ENCODE assay signal across 9 cellular contexts in genomic region chr12:108833355-108833733, GRCh38. TPM values are rescaled to one million over a fixed set of nuclear protein-coding genes. Genes with fewer than 3 reads are reported as not detected.
DNase-seq lines count a peak whose midpoint lies in the region; ATAC-seq, FAIRE-seq and TF ChIP-seq lines count a peak whose summit lies in the region.
"Had no signal": no experiment of that assay in that cellular context is flagged by ENCODE, and none has a peak within 500 bp of the region (broad histone marks: within the 10 kb centered on the region; RNA-seq: fewer than 3 reads in every experiment).

No MANE protein-coding gene starts in this region.

- no peak overlapping the region for H3K4me3 Mint-ChIP-seq in activated CD8-positive, alpha-beta T cell treated with anti-CD3 and anti-CD28 coated beads for 36 hours
- H3K4me3 Mint-ChIP-seq in activated CD8-positive, alpha-beta T cell treated with anti-CD3 and anti-CD28 coated beads, Interleukin-2, amount 10 ng/mL, durations not matched to agents 7 days and 5 days, result no peak overlapping the region

- H3K27ac Mint-ChIP-seq in activated CD8-positive, alpha-beta T cell treated with anti-CD3 and anti-CD28 coated beads for 36 hours, result peak overlapping the region; percentile 24
- no peak overlapping the region for H3K27ac Mint-ChIP-seq in activated CD8-positive, alpha-beta T cell treated with anti-CD3 and anti-CD28 coated beads, Interleukin-2, amount 10 ng/mL, durations not matched to agents 7 days and 5 days

- FAIRE-seq in urothelium cell line (lab: Jason Lieb, UNC), result no peak
- FAIRE-seq: A204.1 had no signal

- 67 to 70% methylated on average over 9 of the region's 9 CpGs for WGBS in ectodermal cell, 2 experiments

- POLR2A ChIA-PET in activated CD8-positive, alpha-beta T cell treated with anti-CD3 and anti-CD28 coated beads for 36 hours (lab: Charles Lee), result interaction anchor here (1.6 kb wide), 1 partner anchor 19 kb away, joined by 3 read pairs; no protein-coding TSS in a partner anchor
- POLR2A ChIA-PET in activated CD8-positive, alpha-beta T cell treated with anti-CD3 and anti-CD28 coated beads, Interleukin-2, amount 10 ng/mL, durations not matched to agents 7 days and 5 days (lab: Charles Lee), result no interaction called here

- H3K27me3 Mint-ChIP-seq in activated CD8-positive, alpha-beta T cell treated with anti-CD3 and anti-CD28 coated beads for 36 hours, result no peaks in the 10 kb centered on the region
- no peaks in the 10 kb centered on the region for H3K27me3 Mint-ChIP-seq in activated CD8-positive, alpha-beta T cell treated with anti-CD3 and anti-CD28 coated beads, Interleukin-2, amount 10 ng/mL, durations not matched to agents 7 days and 5 days (ENCODE audit: low read depth)

- H3K4me3 ChIP-seq in ectodermal cell (ENCODE audit: insufficient read depth, low read depth, low read length) (no peak overlapping the region), mucosa of rectum (ENCODE audit: low read length in 2 of 2) (no peak overlapping the region)

- no peak for ATAC-seq in activated CD8-positive, alpha-beta T cell treated with anti-CD3 and anti-CD28 coated beads for 36 hours
- ATAC-seq in activated CD8-positive, alpha-beta T cell treated with anti-CD3 and anti-CD28 coated beads, Interleukin-2, amount 10 ng/mL, durations not matched to agents 7 days and 5 days, result no peak
- ATAC-seq in HG02759 (IDR thresholded peaks at IDR 0.05; ENCODE audit: unreplicated experiment) (no peak), GM18498 (IDR thresholded peaks at IDR 0.05; ENCODE audit: unreplicated experiment) (no peak)

- no peaks in the 10 kb centered on the region for H3K9me3 ChIP-seq in ectodermal cell (ENCODE audit: control insufficient read depth, low read length)
- no peaks in the 10 kb centered on the region for H3K9me3 ChIP-seq in mucosa of rectum (ENCODE audit: control insufficient read depth in 2 of 2, low read length in 2 of 2)

- peaks cover 2% of the 10 kb centered on the region for H3K4me1 ChIP-seq in ectodermal cell (ENCODE audit: control insufficient read depth, insufficient read depth, low read length)
- peaks cover 14 to 16% of the 10 kb centered on the region in 2 donors for H3K4me1 ChIP-seq in mucosa of rectum (ENCODE audit: control insufficient read depth in 2 of 2, insufficient read depth in 2 of 2, low read length in 2 of 2)

- peak overlapping the region in 1 of 2 donors; percentile 35 for H3K9ac ChIP-seq in mucosa of rectum (ENCODE audit: low read depth in 1 of 2, low read length in 2 of 2)

- no peaks in the 10 kb centered on the region for H3K36me3 ChIP-seq in ectodermal cell (ENCODE audit: control insufficient read depth, insufficient read depth, low read length)
- H3K36me3 ChIP-seq in mucosa of rectum (ENCODE audit: control insufficient read depth in 2 of 2, insufficient read depth in 2 of 2, low read length in 2 of 2), result peaks cover 17 to 33% of the 10 kb centered on the region in 2 donors

- no peak for DNase-seq in activated CD8-positive, alpha-beta T cell treated with anti-CD3 and anti-CD28 coated beads for 36 hours
- no peak for DNase-seq in activated CD8-positive, alpha-beta T cell treated with anti-CD3 and anti-CD28 coated beads, Interleukin-2, amount 10 ng/mL, durations not matched to agents 7 days and 5 days
- DNase-seq in urothelium cell line (ENCODE audit: low spot score), result peak; percentile 78
- no peak for DNase-seq in DMS53 (lab: John Stamatoyannopoulos, UW)

- no peak for TF ChIP-seq CTCF in activated CD8-positive, alpha-beta T cell treated with anti-CD3 and anti-CD28 coated beads for 36 hours (IDR thresholded peaks at IDR 0.05)

- intact Hi-C loops in activated CD8-positive, alpha-beta T cell treated with anti-CD3 and anti-CD28 coated beads for 36 hours (cut with micrococcal nuclease), result no loop called here

- CTCF ChIA-PET in activated CD8-positive, alpha-beta T cell treated with anti-CD3 and anti-CD28 coated beads for 36 hours (lab: Charles Lee), result interaction anchor here (0.7 to 1.5 kb wide), 4 partner anchors 30 to 168 kb away, joined by 3 to 4 read pairs (median 3); no protein-coding TSS in a partner anchor
- CTCF ChIA-PET in activated CD8-positive, alpha-beta T cell treated with anti-CD3 and anti-CD28 coated beads, Interleukin-2, amount 10 ng/mL, durations not matched to agents 7 days and 5 days (lab: Charles Lee), result no interaction called here

- no peaks in the 10 kb centered on the region for H3K27me3 ChIP-seq in ectodermal cell (ENCODE audit: control insufficient read depth, insufficient read depth, low read length, poor library complexity, severe bottlenecking)
- no peaks in the 10 kb centered on the region for H3K27me3 ChIP-seq in mucosa of rectum (ENCODE audit: control insufficient read depth in 2 of 2, insufficient read depth in 2 of 2, low read length in 2 of 2)

- H3K9me3 Mint-ChIP-seq in activated CD8-positive, alpha-beta T cell treated with anti-CD3 and anti-CD28 coated beads for 36 hours, result no peaks in the 10 kb centered on the region
- no peaks in the 10 kb centered on the region for H3K9me3 Mint-ChIP-seq in activated CD8-positive, alpha-beta T cell treated with anti-CD3 and anti-CD28 coated beads, Interleukin-2, amount 10 ng/mL, durations not matched to agents 7 days and 5 days (ENCODE audit: insufficient read depth)

- H3K36me3 Mint-ChIP-seq in activated CD8-positive, alpha-beta T cell treated with anti-CD3 and anti-CD28 coated beads for 36 hours (ENCODE audit: low read depth), result peaks cover 47% of the 10 kb centered on the region
- peaks cover 70% of the 10 kb centered on the region for H3K36me3 Mint-ChIP-seq in activated CD8-positive, alpha-beta T cell treated with anti-CD3 and anti-CD28 coated beads, Interleukin-2, amount 10 ng/mL, durations not matched to agents 7 days and 5 days (ENCODE audit: low read depth)

- H3K27ac ChIP-seq in ectodermal cell (ENCODE audit: insufficient read depth, low read depth, low read length, poor library complexity, severe bottlenecking) (peak overlapping the region; percentile 86), mucosa of rectum (ENCODE audit: low read depth in 2 of 2, low read length in 2 of 2) (peak overlapping the region; percentile 61 to 63)

- H3K4me1 Mint-ChIP-seq in activated CD8-positive, alpha-beta T cell treated with anti-CD3 and anti-CD28 coated beads for 36 hours (ENCODE audit: low read depth), result peaks cover 42% of the 10 kb centered on the region
- peaks cover 81% of the 10 kb centered on the region for H3K4me1 Mint-ChIP-seq in activated CD8-positive, alpha-beta T cell treated with anti-CD3 and anti-CD28 coated beads, Interleukin-2, amount 10 ng/mL, durations not matched to agents 7 days and 5 days (ENCODE audit: low read depth)

RNA-seq across cellular contexts. Expression of gene SSH1, which starts 24.0 kb away (rescaled TPM):
- 10 to 100 TPM; 33.0 to 34.5 TPM for total RNA-seq in activated CD8-positive, alpha-beta T cell treated with anti-CD3 and anti-CD28 coated beads for 36 hours
- 10 to 100 TPM; 27.5 to 29.8 TPM for total RNA-seq in activated CD8-positive, alpha-beta T cell treated with anti-CD3 and anti-CD28 coated beads, Interleukin-2, amount 10 ng/mL, durations not matched to agents 7 days and 5 days
- polyA plus RNA-seq in ectodermal cell (2013, experiment 1 of 4), result 23.6 TPM
- 32.1 TPM for polyA plus RNA-seq in ectodermal cell (2013, experiment 2 of 4)
- 16.9 TPM for polyA plus RNA-seq in ectodermal cell (2013, experiment 3 of 4)
- polyA plus RNA-seq in ectodermal cell (2013, experiment 4 of 4), result 18.0 TPM

RNA-seq across cellular contexts. Expression of gene DAO, which starts 46.5 kb away (rescaled TPM):
- not detected for total RNA-seq in activated CD8-positive, alpha-beta T cell treated with anti-CD3 and anti-CD28 coated beads for 36 hours
- total RNA-seq in activated CD8-positive, alpha-beta T cell treated with anti-CD3 and anti-CD28 coated beads, Interleukin-2, amount 10 ng/mL, durations not matched to agents 7 days and 5 days, result not detected
- not detected for polyA plus RNA-seq in ectodermal cell (2013, experiment 1 of 4)
- not detected for polyA plus RNA-seq in ectodermal cell (2013, experiment 2 of 4)
- polyA plus RNA-seq in ectodermal cell (2013, experiment 3 of 4), result not detected
- polyA plus RNA-seq in ectodermal cell (2013, experiment 4 of 4), result not detected
